In genomic region chr12:112418248-112418595, GRCh38 we compare ENCODE assay signal across 8 cellular contexts. TPM values are rescaled to one million over a fixed set of nuclear protein-coding genes. Genes with fewer than 3 reads are reported as not detected.
DNase-seq lines count a peak whose midpoint lies in the region; ATAC-seq and TF ChIP-seq lines count a peak whose summit lies in the region.

No MANE protein-coding gene starts in this region.

- peak overlapping the region; percentile 99 for H3K27ac ChIP-seq in skeletal muscle tissue (ENCODE audit: low read depth, low read length)

- no peak for TF ChIP-seq CTCF in fibroblast of the aortic adventitia (IDR thresholded peaks at IDR 0.05; ENCODE audit: insufficient read depth, low read length)

- DNase-seq in fibroblast of the aortic adventitia (ENCODE audit: low read depth) (no peak), NCI-H2081 treated with DMSO at 0.1 percent for 48 hours (lab: John Stamatoyannopoulos, UW) (no peak), cerebellar nuclear complex (lab: John Stamatoyannopoulos, UW) (no peak)

- peak overlapping the region; percentile 91 to 98 (median 95) for H3K9ac ChIP-seq in skeletal muscle tissue (ENCODE audit: low read depth in 1 of 3, low read length in 3 of 3)

- no peaks in the 10 kb centered on the region for H3K9me3 ChIP-seq in skeletal muscle tissue (ENCODE audit: control insufficient read depth in 3 of 3, low read length in 3 of 3)

- no peaks in the 10 kb centered on the region for H3K27me3 ChIP-seq in skeletal muscle tissue (ENCODE audit: control insufficient read depth in 3 of 3, insufficient read depth in 3 of 3, low read length in 3 of 3)

- H3K4me3 ChIP-seq in fibroblast of the aortic adventitia (ENCODE audit: low read depth, low read length) (peak overlapping the region; percentile 88), skeletal muscle tissue (ENCODE audit: low read length in 3 of 3) (peak overlapping the region; percentile 91 to 98 (median 96))

- ATAC-seq in GM21737 (IDR thresholded peaks at IDR 0.05; ENCODE audit: unreplicated experiment) (peak; percentile 2), SK-N-SH treated with all-trans-retinoic acid at 6 μM for 48 hours (peak; percentile 2), GM19328 (IDR thresholded peaks at IDR 0.05; ENCODE audit: unreplicated experiment) (no peak), HG03520 (IDR thresholded peaks at IDR 0.05; ENCODE audit: unreplicated experiment) (no peak)

- peaks cover 27 to 34% (median 29%) of the 10 kb centered on the region in 3 donors for H3K4me1 ChIP-seq in skeletal muscle tissue (ENCODE audit: control insufficient read depth in 3 of 3, insufficient read depth in 3 of 3, low read length in 3 of 3)

- no peaks in the 10 kb centered on the region for H3K36me3 ChIP-seq in skeletal muscle tissue (ENCODE audit: control insufficient read depth in 3 of 3, insufficient read depth in 3 of 3, low read length in 3 of 3)

TF ChIP-seq in SK-N-SH treated with all-trans-retinoic acid at 6 μM for 48 hours, 23 proteins besides CTCF, POLR2A, EP300 and RAD21:
- no peak for TF ChIP-seq ZFP3 (CRISPR knock-in tag; IDR thresholded peaks at IDR 0.05)
- TF ChIP-seq PPARA (CRISPR knock-in tag; IDR thresholded peaks at IDR 0.05; ENCODE audit: borderline replicate concordance): no peak
- TF ChIP-seq CSRNP3 (CRISPR knock-in tag; IDR thresholded peaks at IDR 0.05): no peak
- TF ChIP-seq TSHZ2 (CRISPR knock-in tag; IDR thresholded peaks at IDR 0.05): no peak
- no peak for TF ChIP-seq ZFP30 (CRISPR knock-in tag; IDR thresholded peaks at IDR 0.05)
- no peak for TF ChIP-seq ZNF565 (CRISPR knock-in tag; conservative IDR thresholded peaks at IDR 0.05; ENCODE audit: low read depth)
- TF ChIP-seq BACH2 (CRISPR knock-in tag; IDR thresholded peaks at IDR 0.05; ENCODE audit: borderline replicate concordance): no peak
- no peak for TF ChIP-seq PATZ1 (CRISPR knock-in tag; IDR thresholded peaks at IDR 0.05; ENCODE audit: borderline replicate concordance)
- TF ChIP-seq CREB5 (CRISPR knock-in tag; IDR thresholded peaks at IDR 0.05; ENCODE audit: low read depth): no peak
- no peak for TF ChIP-seq CSDC2 (CRISPR knock-in tag; IDR thresholded peaks at IDR 0.05)
- no peak for TF ChIP-seq ZC3H10 (CRISPR knock-in tag; IDR thresholded peaks at IDR 0.05)
- no peak for TF ChIP-seq TOX (CRISPR knock-in tag; IDR thresholded peaks at IDR 0.05; ENCODE audit: borderline replicate concordance)
- no peak for TF ChIP-seq TCF4 (CRISPR knock-in tag; IDR thresholded peaks at IDR 0.05; ENCODE audit: borderline replicate concordance)
- TF ChIP-seq ZNF8 (CRISPR knock-in tag; IDR thresholded peaks at IDR 0.05): no peak
- no peak for TF ChIP-seq ARNTL (CRISPR knock-in tag; IDR thresholded peaks at IDR 0.05; ENCODE audit: borderline replicate concordance, low read depth)
- TF ChIP-seq SNAI2 (CRISPR knock-in tag; IDR thresholded peaks at IDR 0.05): no peak
- TF ChIP-seq RARB (CRISPR knock-in tag; IDR thresholded peaks at IDR 0.05): no peak
- no peak for TF ChIP-seq ISL1 (CRISPR knock-in tag; IDR thresholded peaks at IDR 0.05)
- TF ChIP-seq POU6F1 (CRISPR knock-in tag; IDR thresholded peaks at IDR 0.05; ENCODE audit: borderline replicate concordance, low read depth): no peak
- TF ChIP-seq GLIS3 (CRISPR knock-in tag; IDR thresholded peaks at IDR 0.05): no peak

RNA-seq across cellular contexts. Expression of gene PTPN11, which starts 0.5 kb away (rescaled TPM):
- 112 and 133 TPM in 2 replicates for total RNA-seq in fibroblast of the aortic adventitia (ENCODE audit: low replicate concordance)
- 34.4 TPM for total RNA-seq in skeletal muscle tissue

RNA-seq across cellular contexts. Expression of gene RPL6, which starts 8.8 kb away (rescaled TPM):
- total RNA-seq in fibroblast of the aortic adventitia (ENCODE audit: low replicate concordance): 1,546 and 1,914 TPM in 2 replicates
- 896 TPM for total RNA-seq in skeletal muscle tissue

RNA-seq across cellular contexts. Expression of gene HECTD4, which starts 36.0 kb away (rescaled TPM):
- total RNA-seq in fibroblast of the aortic adventitia (ENCODE audit: low replicate concordance) (14.1 and 22.1 TPM in 2 replicates), skeletal muscle tissue (63.7 TPM)

Comparison
In these comparisons a context has a peak if more than half of its experiments do, and no peak if none do; other contexts are left out.
1. ATAC-seq: peak in GM21737 (single experiment) and SK-N-SH treated with all-trans-retinoic acid at 6 μM for 48 hours (single experiment); none in GM19328 (single experiment) and HG03520 (single experiment).